Comparison of ENCODE assay signal across 23 cellular contexts in the genomic region with DNA sequence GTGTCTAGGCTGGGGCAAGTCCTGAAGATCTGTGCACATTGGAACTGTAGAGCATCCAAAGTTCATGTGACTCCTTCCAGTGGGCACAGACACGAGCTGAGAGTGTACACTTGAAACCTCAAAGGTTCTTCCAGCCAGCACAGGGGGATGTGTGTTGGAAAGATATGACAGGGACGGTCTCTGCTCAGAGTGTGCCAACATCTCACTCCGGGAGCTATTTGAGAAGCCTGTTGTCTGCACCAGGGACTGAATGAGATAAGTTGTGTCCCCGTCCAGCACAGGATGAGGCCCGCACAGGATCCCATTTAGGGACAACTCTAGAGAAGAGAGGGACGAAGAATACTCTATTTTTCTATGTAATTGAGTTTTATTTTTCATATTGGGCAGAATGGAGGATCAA.
"Had no signal": no experiment of that assay in that cellular context is flagged by ENCODE, and none has a peak within 500 bp of the region (broad histone marks: within the 10 kb centered on the region; RNA-seq: fewer than 3 reads in every experiment).

No MANE protein-coding gene starts in this region.

- H3K36me3 ChIP-seq: colonic mucosa, esophagus squamous epithelium, gastrocnemius medialis, heart right ventricle, lower lobe of right lung had no signal

- H3K4me1 ChIP-seq: colonic mucosa, esophagus squamous epithelium, gastrocnemius medialis, heart right ventricle, lower lobe of right lung had no signal

- DNase-seq: colonic mucosa; cortex of kidney; effector CD8-positive, alpha-beta T cell; effector memory CD8-positive, alpha-beta T cell; endodermal cell; erythroblast; esophagus squamous epithelium; foreskin fibroblast; foreskin melanocyte; gastrocnemius medialis; glutamatergic neuron; head of caudate nucleus; heart right ventricle; hippocampal formation; left colon; left ventricle myocardium superior; lower lobe of right lung; mammary epithelial cell; mesendoderm; midbrain had no signal

- H3K27ac ChIP-seq: colonic mucosa, epithelial cell of prostate, esophagus squamous epithelium, gastrocnemius medialis, heart right ventricle, lower lobe of right lung had no signal

- H3K4me3 ChIP-seq: colonic mucosa, esophagus squamous epithelium, gastrocnemius medialis, heart right ventricle, lower lobe of right lung had no signal

- H3K9me3 ChIP-seq: colonic mucosa, esophagus squamous epithelium, gastrocnemius medialis, heart right ventricle, lower lobe of right lung had no signal

- ATAC-seq: effector memory CD8-positive, alpha-beta T cell; esophagus mucosa; gastrocnemius medialis; left colon; left lobe of liver; left ventricle myocardium superior; lower lobe of right lung had no signal

- H3K27me3 ChIP-seq: colonic mucosa, esophagus squamous epithelium, gastrocnemius medialis had no signal
